Comparison of ENCODE assay signal across 1 cellular context in genomic region chr12:46436741-46437140, GRCh38.
TF ChIP-seq lines count a peak whose summit lies in the region.

No MANE protein-coding gene starts in this region.

TF ChIP-seq in WTC11, 78 proteins besides CTCF, POLR2A, EP300 and RAD21 (continued from another document):
- TF ChIP-seq ARID4B (CRISPR knock-in tag; IDR thresholded peaks at IDR 0.05; ENCODE audit: borderline replicate concordance) = no peak
- no peak for TF ChIP-seq CBFB (CRISPR knock-in tag; IDR thresholded peaks at IDR 0.05; ENCODE audit: low read depth)
- no peak for TF ChIP-seq ESRRA (CRISPR knock-in tag; IDR thresholded peaks at IDR 0.05; ENCODE audit: borderline replicate concordance)
